ENCODE assay signal across 23 cellular contexts in genomic region chr6:37477186-37477585, GRCh38.
"Had no signal": no experiment of that assay in that cellular context is flagged by ENCODE, and none has a peak within 500 bp of the region (broad histone marks: within the 10 kb centered on the region; RNA-seq: fewer than 3 reads in every experiment).

No MANE protein-coding gene starts in this region.

- H3K27ac Mint-ChIP-seq: activated CD8-positive, alpha-beta T cell treated with anti-CD3 and anti-CD28 coated beads for 36 hours; activated naive CD8-positive, alpha-beta T cell treated with anti-CD3 and anti-CD28 coated beads, Interleukin-2, amount 10 ng/mL, durations not matched to agents 7 days and 5 days; dendritic cell treated with granulocyte-macrophage colony-stimulating factor and Interleukin-4, amounts not matched to agents 40 ng/mL and 50 ng/mL, for 4 days; neural progenitor cell; WTC11 had no signal

- H3K4me3 ChIP-seq: ascending aorta, esophagus muscularis mucosa, heart right ventricle, neural progenitor cell, spleen, stomach, thyroid gland had no signal

- H3K36me3 ChIP-seq: neural progenitor cell had no signal

- H3K4me1 Mint-ChIP-seq: memory B cell had no signal

- H3K4me3 Mint-ChIP-seq: activated CD8-positive, alpha-beta T cell treated with anti-CD3 and anti-CD28 coated beads for 36 hours; activated naive CD8-positive, alpha-beta T cell treated with anti-CD3 and anti-CD28 coated beads, Interleukin-2, amount 10 ng/mL, durations not matched to agents 7 days and 5 days; activated T-cell treated with anti-CD3 and anti-CD28 coated beads, Interleukin-2, amount 50 U/mL, for 72 hours; dendritic cell treated with granulocyte-macrophage colony-stimulating factor and Interleukin-4, amounts not matched to agents 40 ng/mL and 50 ng/mL, for 4 days; memory B cell; neural progenitor cell; WTC11 had no signal

- ATAC-seq: activated CD8-positive, alpha-beta T cell treated with anti-CD3 and anti-CD28 coated beads for 36 hours; foreskin keratinocyte; heart right ventricle; naive thymus-derived CD8-positive, alpha-beta T cell; right cardiac atrium; WTC11 had no signal

- H3K27me3 Mint-ChIP-seq: activated CD8-positive, alpha-beta T cell treated with anti-CD3 and anti-CD28 coated beads for 36 hours; activated naive CD8-positive, alpha-beta T cell treated with anti-CD3 and anti-CD28 coated beads, Interleukin-2, amount 10 ng/mL, durations not matched to agents 7 days and 5 days; dendritic cell treated with granulocyte-macrophage colony-stimulating factor and Interleukin-4, amounts not matched to agents 40 ng/mL and 50 ng/mL, for 4 days; memory B cell; naive thymus-derived CD8-positive, alpha-beta T cell had no signal

- H3K4me1 ChIP-seq: ascending aorta, parathyroid adenoma, spleen had no signal

- H3K27ac ChIP-seq: ascending aorta, brain microvascular endothelial cell, esophagus muscularis mucosa, foreskin keratinocyte, heart right ventricle, neural progenitor cell, parathyroid adenoma, spleen, stomach, thyroid gland had no signal

- H3K27me3 ChIP-seq: ascending aorta, brain microvascular endothelial cell, esophagus muscularis mucosa, foreskin keratinocyte, heart right ventricle, neural progenitor cell, spleen, stomach, thyroid gland had no signal

- H3K9ac ChIP-seq: neural progenitor cell, parathyroid adenoma had no signal

- H3K9me3 Mint-ChIP-seq: activated CD8-positive, alpha-beta T cell treated with anti-CD3 and anti-CD28 coated beads for 36 hours; activated naive CD8-positive, alpha-beta T cell treated with anti-CD3 and anti-CD28 coated beads, Interleukin-2, amount 10 ng/mL, durations not matched to agents 7 days and 5 days; activated T-cell treated with anti-CD3 and anti-CD28 coated beads, Interleukin-2, amount 50 U/mL, for 72 hours; dendritic cell treated with granulocyte-macrophage colony-stimulating factor and Interleukin-4, amounts not matched to agents 40 ng/mL and 50 ng/mL, for 4 days; memory B cell; naive thymus-derived CD8-positive, alpha-beta T cell; neural progenitor cell; WTC11 had no signal

- DNase-seq: activated CD4-positive, alpha-beta T cell treated with anti-CD3 and anti-CD28 coated beads, Interleukin-2, amount 50 U/mL, for 1 hour; activated CD8-positive, alpha-beta T cell treated with anti-CD3 and anti-CD28 coated beads for 36 hours; activated effector memory CD4-positive, alpha-beta T cell treated with Interleukin-2 at 50 U/mL for 16 hours; activated naive CD4-positive, alpha-beta T cell treated with Interleukin-2 at 50 U/mL for 16 hours; activated naive CD8-positive, alpha-beta T cell treated with anti-CD3 and anti-CD28 coated beads, Interleukin-2, amount 10 ng/mL, durations not matched to agents 7 days and 5 days; activated T-cell treated with anti-CD3 and anti-CD28 coated beads, Interleukin-2, amount 50 U/mL, for 72 hours; brain microvascular endothelial cell; foreskin keratinocyte; heart right ventricle; naive thymus-derived CD8-positive, alpha-beta T cell; occipital lobe; right cardiac atrium; spleen; stomach; T-helper 2 cell; thyroid gland had no signal

- H3K9me3 ChIP-seq: ascending aorta, esophagus muscularis mucosa, heart right ventricle, spleen, stomach, thyroid gland had no signal
